8 cellular contexts compared by ENCODE assay signal in genomic region chr3:172709776-172710708, GRCh38. TPM values are rescaled to one million over a fixed set of nuclear protein-coding genes. Genes with fewer than 3 reads are reported as not detected.
DNase-seq lines count a peak whose midpoint lies in the region; ATAC-seq, FAIRE-seq and TF ChIP-seq lines count a peak whose summit lies in the region.

No MANE protein-coding gene starts in this region.

- no peak for TF ChIP-seq RAD21 in HepG2 (CRISPR knock-in tag; IDR thresholded peaks at IDR 0.05)

- TF ChIP-seq EP300 in HepG2 (IDR thresholded peaks at IDR 0.05; ENCODE audit: low read depth in 2 of 2, low read length in 2 of 2) (no peak), HepG2 (CRISPR knock-in tag; IDR thresholded peaks at IDR 0.05; ENCODE audit: borderline replicate concordance) (no peak)

- in situ Hi-C loops in HepG2 (cut with HindIII; ENCODE audit: extremely low pct_ligation_motif_present, low pct_unique_long_range_greater_than_20kb), result no loop called here

- H3K4me3 ChIP-seq in SU-DHL-6 (ENCODE audit: insufficient read depth, low read length, poor library complexity, severe bottlenecking) (peak overlapping the region; percentile 85), colonic mucosa (peak overlapping the region; percentile 74), HepG2 (replicated peaks in 1 of 3; ENCODE audit: insufficient read depth in 1 of 3, low read depth in 2 of 3, low read length in 3 of 3) (peak overlapping the region; percentile 78 to 86 (median 78))

- TF ChIP-seq POLR2A in HepG2 (IDR thresholded peaks at IDR 0.05; ENCODE audit: insufficient read depth in 1 of 2, low read depth in 2 of 2, low read length in 2 of 2), result no peak

- peak overlapping the region; percentile 74 for H3K4me2 ChIP-seq in SU-DHL-6 (ENCODE audit: low read depth, low read length, poor library complexity, severe bottlenecking)
- H3K4me2 ChIP-seq in HepG2 (ENCODE audit: low read depth, low read length), result peak overlapping the region; percentile 84

- peak; percentile 0 for ATAC-seq in HG03139 (IDR thresholded peaks at IDR 0.05; ENCODE audit: unreplicated experiment)
- peak; percentile 32 for ATAC-seq in HepG2
- peak in 1 of 2 donors; percentile 6 for ATAC-seq in stimulated activated naive B cell treated with anti-CD40 and anti-IgM and Interleukin-4, amounts not matched to agents 10 μg/mL and 1 μg/mL and 100 μg/mL, for 72 hours (replicated peaks)

- H3K4me1 ChIP-seq in colonic mucosa (no peaks in the 10 kb centered on the region), HepG2 (ENCODE audit: insufficient read depth, low read length) (peaks cover 55% of the 10 kb centered on the region)

- no peak for FAIRE-seq in HepG2 (lab: Jason Lieb, UNC)

- CTCF ChIA-PET in HepG2 (lab: Yijun Ruan, JAX; ENCODE audit: low intra/inter-chr PET ratio, low total read pairs), result interaction anchor here (0.7 to 1.4 kb wide), 2 partner anchors 35 to 37 kb away, joined by 5 to 8 read pairs; no protein-coding TSS in a partner anchor

- H3K9ac ChIP-seq in SU-DHL-6 (ENCODE audit: low read length) (peak overlapping the region; percentile 74), colonic mucosa (ENCODE audit: low read depth in 2 of 2, low read length in 2 of 2) (peak overlapping the region; percentile 69 to 88), HepG2 (ENCODE audit: insufficient read depth, low read depth, low read length) (peak overlapping the region; percentile 76)

- TF ChIP-seq CTCF in SU-DHL-6 (IDR thresholded peaks at IDR 0.05; ENCODE audit: insufficient read depth, low read length, poor library complexity, severe bottlenecking), result no peak
- TF ChIP-seq CTCF in colonic mucosa (IDR thresholded peaks at IDR 0.05), result no peak
- TF ChIP-seq CTCF in HepG2 (CRISPR knock-in tag; IDR thresholded peaks at IDR 0.05), result no peak

- intact Hi-C loops in colonic mucosa (cut with DNase I) (no loop called here), HepG2 (cut with micrococcal nuclease; ENCODE audit: unreplicated experiment) (loop anchor here (2.0 kb wide), 2 partner anchors 13 to 41 kb away; partner anchors contain the start of gene ECT2)

- no peaks in the 10 kb centered on the region for H3K36me3 Mint-ChIP-seq in stimulated activated naive B cell treated with anti-CD40 and anti-IgM and Interleukin-4, amounts not matched to agents 10 μg/mL and 1 μg/mL and 100 μg/mL, for 72 hours

- no peaks in the 10 kb centered on the region for H3K9me3 ChIP-seq in SU-DHL-6 (ENCODE audit: insufficient read depth, low read length)
- no peaks in the 10 kb centered on the region for H3K9me3 ChIP-seq in colonic mucosa
- H3K9me3 ChIP-seq in HepG2 (ENCODE audit: low read length), result no peaks in the 10 kb centered on the region

- no peaks in the 10 kb centered on the region for H3K36me3 ChIP-seq in SU-DHL-6 (ENCODE audit: low read length)
- no peaks in the 10 kb centered on the region for H3K36me3 ChIP-seq in colonic mucosa
- no peaks in the 10 kb centered on the region for H3K36me3 ChIP-seq in HepG2 (replicated peaks in 1 of 2; ENCODE audit: control insufficient read depth in 1 of 2, insufficient read depth in 2 of 2, low read length in 2 of 2)

- H3K27ac ChIP-seq in SU-DHL-6 (ENCODE audit: low read depth, low read length) (peak overlapping the region; percentile 6; the same call in 1 of the 2 replicates), colonic mucosa (peak overlapping the region; percentile 88), HepG2 (ENCODE audit: extremely low read length, insufficient read depth, low read length) (peak overlapping the region; percentile 62)

- H3K9me3 Mint-ChIP-seq in stimulated activated naive B cell treated with anti-CD40 and anti-IgM and Interleukin-4, amounts not matched to agents 10 μg/mL and 1 μg/mL and 100 μg/mL, for 72 hours, result no peaks in the 10 kb centered on the region

- H3K4me1 Mint-ChIP-seq in stimulated activated naive B cell treated with anti-CD40 and anti-IgM and Interleukin-4, amounts not matched to agents 10 μg/mL and 1 μg/mL and 100 μg/mL, for 72 hours, result peaks cover 13 to 21% of the 10 kb centered on the region in 2 donors

- WGBS in HepG2 (ENCODE audit: low lambda C conversion rate), result 1% methylated on average over 19 of the region's 21 CpGs

- no peaks in the 10 kb centered on the region for H4K20me1 ChIP-seq in SU-DHL-6 (ENCODE audit: low read depth, low read length)
- H4K20me1 ChIP-seq in HepG2 (ENCODE audit: insufficient read depth, low read length), result no peaks in the 10 kb centered on the region

- peak overlapping the region; percentile 96 to 98 for H3K4me3 Mint-ChIP-seq in stimulated activated naive B cell treated with anti-CD40 and anti-IgM and Interleukin-4, amounts not matched to agents 10 μg/mL and 1 μg/mL and 100 μg/mL, for 72 hours

- H2AFZ ChIP-seq in SU-DHL-6 (ENCODE audit: low read depth, low read length, severe bottlenecking) (peak overlapping the region; percentile 92), HepG2 (ENCODE audit: low read length) (no peak overlapping the region)

- DNase-seq in NOMO-1 treated with DMSO at 0.1 percent for 48 hours (lab: John Stamatoyannopoulos, UW; ENCODE audit: unreplicated experiment), result peak; percentile 27
- no peak for DNase-seq in NOMO-1 treated with dmso at 0.1 percent for 144 hours (lab: John Stamatoyannopoulos, UW; ENCODE audit: unreplicated experiment)
- DNase-seq in colonic mucosa, result peak; percentile 54
- no peak for DNase-seq in HepG2 (ENCODE audit: low spot score)
- DNase-seq in stimulated activated naive B cell treated with anti-CD40 and anti-IgM and Interleukin-4, amounts not matched to agents 10 μg/mL and 1 μg/mL and 100 μg/mL, for 72 hours, result no peak
- DNase-seq in GM19238 (ENCODE audit: insufficient read length, low spot score), result no peak

- no peaks in the 10 kb centered on the region for H3K9me2 ChIP-seq in SU-DHL-6 (replicated peaks; ENCODE audit: insufficient read depth, low read length)

- peaks cover 24% of the 10 kb centered on the region for H3K79me2 ChIP-seq in SU-DHL-6 (ENCODE audit: insufficient read depth, low read length)
- H3K79me2 ChIP-seq in HepG2 (ENCODE audit: insufficient read depth, low read length), result peaks cover 45% of the 10 kb centered on the region

- no peaks in the 10 kb centered on the region for H3K27me3 Mint-ChIP-seq in stimulated activated naive B cell treated with anti-CD40 and anti-IgM and Interleukin-4, amounts not matched to agents 10 μg/mL and 1 μg/mL and 100 μg/mL, for 72 hours

- no peaks in the 10 kb centered on the region for H3F3A ChIP-seq in SU-DHL-6 (ENCODE audit: insufficient read depth)

- H3K27ac Mint-ChIP-seq in stimulated activated naive B cell treated with anti-CD40 and anti-IgM and Interleukin-4, amounts not matched to agents 10 μg/mL and 1 μg/mL and 100 μg/mL, for 72 hours, result peak overlapping the region; percentile 88

- POLR2A ChIA-PET in HepG2 (lab: Yijun Ruan, JAX), result interaction anchor here (1.0 to 1.9 kb wide), 7 partner anchors 8 to 40 kb away, joined by 3 to 15 read pairs (median 7); partner anchors contain the start of gene ECT2

- H3K27me3 ChIP-seq in SU-DHL-6 (ENCODE audit: low read length) (no peaks in the 10 kb centered on the region), colonic mucosa (no peaks in the 10 kb centered on the region), HepG2 (ENCODE audit: control insufficient read depth in 1 of 2, insufficient read depth in 2 of 2, low read length in 2 of 2) (peaks cover 0 to 4% of the 10 kb centered on the region in 2 experiments; a peak in 1 of 5 replicates)

- TSS peak; percentile 60 for BruUV-seq in HepG2 (replicated peaks; lab: Mats Ljungman, UMichigan)

RNA-seq across cellular contexts. Expression of gene NCEH1, which starts 0.8 kb away (rescaled TPM):
- total RNA-seq in colonic mucosa, result 10 to 100 TPM; 36.1 to 42.2 TPM
- total RNA-seq in HepG2 (2016; rRNA removed; fragmentation: Illumina TruSeq; extraction: Trizol), result 7.9 and 12.9 TPM in 2 replicates
- total RNA-seq in HepG2 (2016; cell fraction: cytosol; rRNA removed; fragmentation: Illumina TruSeq; extraction: Trizol; ENCODE audit: low read depth), result 1.1 and 1.2 TPM in 2 replicates
- total RNA-seq in HepG2 (2016; cell fraction: insoluble cytoplasmic fraction; rRNA removed; fragmentation: Illumina TruSeq; extraction: Trizol), result 9.2 and 11.9 TPM in 2 replicates
- 2.6 and 2.7 TPM in 2 replicates for total RNA-seq in HepG2 (2016; cell fraction: membrane; rRNA removed; fragmentation: Illumina TruSeq; extraction: Trizol)
- 13.8 and 15.3 TPM in 2 replicates for total RNA-seq in HepG2 (2016; cell fraction: nucleus; rRNA removed; fragmentation: Illumina TruSeq; extraction: Trizol)
- 17.9 and 21.4 TPM in 2 replicates for polyA plus RNA-seq in HepG2 (2011; rRNA removed)
- 14.9 and 17.6 TPM in 2 replicates for polyA plus RNA-seq in HepG2 (2011; cell fraction: cytosol; rRNA removed)
- 6.9 and 7.5 TPM in 2 replicates for polyA plus RNA-seq in HepG2 (2011; cell fraction: nucleus; rRNA removed)
- 22.9 and 30.2 TPM in 2 replicates for polyA plus RNA-seq in HepG2 (2012)
- polyA plus RNA-seq in HepG2 (2016; cell fraction: cytosol; fragmentation: Illumina TruSeq; extraction: Trizol; ENCODE audit: low read depth), result 0.27 and 0.40 TPM in 2 replicates
- 6.4 and 7.2 TPM in 2 replicates for polyA plus RNA-seq in HepG2 (2016; cell fraction: insoluble cytoplasmic fraction; fragmentation: Illumina TruSeq; extraction: Trizol; ENCODE audit: low read depth)
- 1.1 and 1.2 TPM in 2 replicates for polyA plus RNA-seq in HepG2 (2016; cell fraction: membrane; fragmentation: Illumina TruSeq; extraction: Trizol; ENCODE audit: low read depth)
- polyA plus RNA-seq in HepG2 (2016; cell fraction: nucleus; fragmentation: Illumina TruSeq; extraction: Trizol; ENCODE audit: insufficient read depth, low read depth), result 16.8 and 17.4 TPM in 2 replicates
- 52.9 and 64.7 TPM in 2 replicates for polyA minus RNA-seq in HepG2 (2011; rRNA and poly(A)+ RNA removed; ENCODE audit: low replicate concordance)
- polyA minus RNA-seq in HepG2 (2011; cell fraction: cytosol; rRNA and poly(A)+ RNA removed), result 42.9 and 44.0 TPM in 2 replicates
- polyA minus RNA-seq in HepG2 (2011; cell fraction: nucleus; rRNA and poly(A)+ RNA removed), result 18.9 and 21.8 TPM in 2 replicates

RNA-seq across cellular contexts. Expression of gene ECT2, which starts 40.5 kb away (rescaled TPM):
- total RNA-seq in colonic mucosa, result 10 to 100 TPM; 36.3 to 58.1 TPM
- total RNA-seq in HepG2 (2016; rRNA removed; fragmentation: Illumina TruSeq; extraction: Trizol), result 52.0 and 84.4 TPM in 2 replicates
- total RNA-seq in HepG2 (2016; cell fraction: cytosol; rRNA removed; fragmentation: Illumina TruSeq; extraction: Trizol; ENCODE audit: low read depth), result 13.0 and 15.7 TPM in 2 replicates
- total RNA-seq in HepG2 (2016; cell fraction: insoluble cytoplasmic fraction; rRNA removed; fragmentation: Illumina TruSeq; extraction: Trizol), result 49.7 and 86.5 TPM in 2 replicates
- total RNA-seq in HepG2 (2016; cell fraction: membrane; rRNA removed; fragmentation: Illumina TruSeq; extraction: Trizol), result 18.7 and 24.3 TPM in 2 replicates
- total RNA-seq in HepG2 (2016; cell fraction: nucleus; rRNA removed; fragmentation: Illumina TruSeq; extraction: Trizol), result 49.9 and 53.3 TPM in 2 replicates
- 12.0 and 21.6 TPM in 2 replicates for polyA plus RNA-seq in HepG2 (2011; rRNA removed)
- polyA plus RNA-seq in HepG2 (2011; cell fraction: cytosol; rRNA removed), result 7.6 and 8.1 TPM in 2 replicates
- 8.0 and 12.7 TPM in 2 replicates for polyA plus RNA-seq in HepG2 (2011; cell fraction: nucleus; rRNA removed)
- 13.7 and 20.1 TPM in 2 replicates for polyA plus RNA-seq in HepG2 (2012)
- 1.9 and 2.3 TPM in 2 replicates for polyA plus RNA-seq in HepG2 (2016; cell fraction: cytosol; fragmentation: Illumina TruSeq; extraction: Trizol; ENCODE audit: low read depth)
- 52.4 and 55.8 TPM in 2 replicates for polyA plus RNA-seq in HepG2 (2016; cell fraction: insoluble cytoplasmic fraction; fragmentation: Illumina TruSeq; extraction: Trizol; ENCODE audit: low read depth)
- polyA plus RNA-seq in HepG2 (2016; cell fraction: membrane; fragmentation: Illumina TruSeq; extraction: Trizol; ENCODE audit: low read depth), result 8.1 and 8.4 TPM in 2 replicates
- polyA plus RNA-seq in HepG2 (2016; cell fraction: nucleus; fragmentation: Illumina TruSeq; extraction: Trizol; ENCODE audit: insufficient read depth, low read depth), result 39.5 and 39.6 TPM in 2 replicates
- polyA minus RNA-seq in HepG2 (2011; rRNA and poly(A)+ RNA removed; ENCODE audit: low replicate concordance), result 14.3 and 86.9 TPM in 2 replicates
- polyA minus RNA-seq in HepG2 (2011; cell fraction: cytosol; rRNA and poly(A)+ RNA removed), result 19.0 and 34.2 TPM in 2 replicates
- 60.0 and 83.7 TPM in 2 replicates for polyA minus RNA-seq in HepG2 (2011; cell fraction: nucleus; rRNA and poly(A)+ RNA removed)

Comparison
In these comparisons a context has a peak if more than half of its experiments do, and no peak if none do; other contexts are left out.
1. DNase-seq: peak in NOMO-1 treated with DMSO at 0.1 percent for 48 hours (single experiment) and colonic mucosa (single experiment); none in NOMO-1 treated with dmso at 0.1 percent for 144 hours (single experiment), HepG2 (single experiment), stimulated activated naive B cell treated with anti-CD40 and anti-IgM and Interleukin-4, amounts not matched to agents 10 μg/mL and 1 μg/mL and 100 μg/mL, for 72 hours (single experiment) and GM19238 (single experiment).
2. H3K27ac ChIP-seq: peak in every context shown above with its lines; median percentile 88 in colonic mucosa; 62 in HepG2; 6 in SU-DHL-6.
3. Peak in every context shown above with its lines, with median percentiles within 50 percentile points of each other: H3K4me3 ChIP-seq and H3K9ac ChIP-seq.